In the genomic region with DNA sequence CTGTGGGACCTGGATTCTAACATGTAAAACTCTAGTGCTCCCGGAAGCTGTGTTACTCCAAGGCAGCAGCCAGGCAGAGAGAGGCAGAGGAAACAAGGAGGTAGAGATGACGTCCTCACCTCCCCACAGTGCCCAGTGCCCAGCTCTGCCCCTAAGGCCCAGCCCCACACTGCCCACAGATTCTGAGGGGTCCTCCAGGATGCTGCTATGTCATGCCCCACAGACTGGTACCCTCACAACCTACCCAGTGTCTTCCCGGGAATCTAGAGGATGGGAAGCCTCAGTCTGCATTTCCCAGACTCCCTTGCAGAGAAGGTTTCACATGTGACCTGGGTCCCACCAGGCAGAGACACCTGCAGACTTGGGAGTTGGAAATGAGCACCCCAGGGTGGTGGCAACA, we compare ENCODE assay signal across 34 cellular contexts.
A peak's percentile ranks its signal among the peaks of the same experiment; 100 is the strongest.
DNase-seq lines count a peak whose midpoint lies in the region; ATAC-seq and TF ChIP-seq lines count a peak whose summit lies in the region.
"Had no signal": no experiment of that assay in that cellular context is flagged by ENCODE, and none has a peak within 500 bp of the region (broad histone marks: within the 10 kb centered on the region; RNA-seq: fewer than 3 reads in every experiment).

No MANE protein-coding gene starts in this region.

- no peak overlapping the region for H3K18ac ChIP-seq in IMR-90 (ENCODE audit: low read depth, low read length)

- no peak overlapping the region for H3K56ac ChIP-seq in IMR-90 (ENCODE audit: extremely low read depth, insufficient read depth, low read length)

- no peak for TF ChIP-seq CTCF in natural killer cell (IDR thresholded peaks at IDR 0.05)
- TF ChIP-seq CTCF in IMR-90 (conservative IDR thresholded peaks at IDR 0.05; ENCODE audit: low read depth, low read length): no peak
- TF ChIP-seq CTCF in colonic mucosa (IDR thresholded peaks at IDR 0.05): no peak
- no peak for TF ChIP-seq CTCF in mesothelial cell of epicardium (IDR thresholded peaks at IDR 0.05; ENCODE audit: unreplicated experiment)

- no peak overlapping the region for H3K4me3 Mint-ChIP-seq in activated CD4-positive, alpha-beta T cell treated with anti-CD3 and anti-CD28 coated beads, Interleukin-2, amount 10 ng/mL, durations not matched to agents 24 days and 14 days
- no peak overlapping the region for H3K4me3 Mint-ChIP-seq in natural killer cell treated with Interleukin-12 subunit alpha and Interleukin-12 subunit beta and Interleukin-15 and Interleukin-18, amount 100 ng/mL, for 72 hours
- no peak overlapping the region for H3K4me3 Mint-ChIP-seq in natural killer cell
- H3K4me3 Mint-ChIP-seq in mesothelial cell of epicardium: no peak overlapping the region
- H3K4me3 Mint-ChIP-seq: B cell; CD14-positive monocyte; CD4-positive, alpha-beta memory T cell; CD4-positive, alpha-beta T cell; CD4-positive, CD25-positive, alpha-beta regulatory T cell; CD8-positive, alpha-beta memory T cell; CD8-positive, alpha-beta T cell had no signal

- no peak overlapping the region for H2BK5ac ChIP-seq in IMR-90 (ENCODE audit: low read depth, low read length, poor library complexity, severe bottlenecking)

- H3K4me1 ChIP-seq in IMR-90 (ENCODE audit: control insufficient read depth, insufficient read depth, low read length) (no peaks in the 10 kb centered on the region), colonic mucosa (no peaks in the 10 kb centered on the region)
- H3K4me1 ChIP-seq: BE2C, Caco-2 had no signal

- H3K9ac ChIP-seq in IMR-90 (ENCODE audit: low read depth, low read length) (no peak overlapping the region), colonic mucosa (ENCODE audit: low read depth in 2 of 2, low read length in 2 of 2) (no peak overlapping the region)
- H3K9ac ChIP-seq: BLaER1; BLaER1 treated with 17β-estradiol and CSF1 and Interleukin-3, amounts not matched to agents 10 nM and 100 nM had no signal

- H3K36me3 ChIP-seq in IMR-90 (ENCODE audit: control insufficient read depth, insufficient read depth, low read length) (no peaks in the 10 kb centered on the region), colonic mucosa (no peaks in the 10 kb centered on the region)
- H3K36me3 ChIP-seq: BE2C; BLaER1; BLaER1 treated with 17β-estradiol and CSF1 and Interleukin-3, amounts not matched to agents 10 nM and 100 nM had no signal

- no peak for TF ChIP-seq POLR2A in IMR-90 (IDR thresholded peaks at IDR 0.05; ENCODE audit: low read depth, low read length)

- in situ Hi-C loops in IMR-90 (cut with MboI; ENCODE audit: low sequenced_read_pairs): no loop called here

- peak; percentile 31 to 53 for ATAC-seq in natural killer cell treated with Interleukin-12 subunit alpha and Interleukin-12 subunit beta and Interleukin-15 and Interleukin-18, amount 100 ng/mL, for 72 hours
- no peak for ATAC-seq in natural killer cell
- no peak for ATAC-seq in IMR-90 (ENCODE audit: low read depth)
- ATAC-seq: A549; CD8-positive, alpha-beta T cell had no signal

- H3K4ac ChIP-seq in IMR-90 (ENCODE audit: low read depth, low read length): no peak overlapping the region

- no peak overlapping the region for H2AK9ac ChIP-seq in IMR-90 (replicated peaks; ENCODE audit: low read depth, low read length, poor library complexity)

- H3K9me3 ChIP-seq in IMR-90 (ENCODE audit: control insufficient read depth, insufficient read depth, low read length): no peaks in the 10 kb centered on the region; the same call in 1 of the 2 replicates
- no peaks in the 10 kb centered on the region for H3K9me3 ChIP-seq in colonic mucosa
- H3K9me3 ChIP-seq: BE2C, BLaER1, Caco-2 had no signal

- no peak overlapping the region for H2BK20ac ChIP-seq in IMR-90 (ENCODE audit: low read depth, low read length)

- BruUV-seq in IMR-90 (replicated peaks; lab: Mats Ljungman, UMichigan): no TSS peak

- H3K4me3 ChIP-seq in IMR-90 (ENCODE audit: insufficient read depth, low read depth, low read length) (no peak overlapping the region), colonic mucosa (no peak overlapping the region)
- H3K4me3 ChIP-seq: A549; BLaER1; BLaER1 treated with 17β-estradiol and CSF1 and Interleukin-3, amounts not matched to agents 10 nM and 100 nM had no signal

- no peak for TF ChIP-seq RAD21 in IMR-90 (IDR thresholded peaks at IDR 0.05; ENCODE audit: low read length)

- H2AK5ac ChIP-seq in IMR-90 (ENCODE audit: low read depth, low read length): no peak overlapping the region

- no peak overlapping the region for H3K23ac ChIP-seq in IMR-90 (ENCODE audit: low read depth, low read length)

- H3K14ac ChIP-seq in IMR-90 (replicated peaks; ENCODE audit: low read depth, low read length): no peak overlapping the region

- H3K9me1 ChIP-seq in IMR-90 (ENCODE audit: insufficient read depth, low read length): no peaks in the 10 kb centered on the region

- intact Hi-C loops in activated CD4-positive, alpha-beta T cell treated with anti-CD3 and anti-CD28 coated beads, Interleukin-2, amount 10 ng/mL, durations not matched to agents 24 days and 14 days (cut with micrococcal nuclease): no loop called here
- intact Hi-C loops in natural killer cell (cut with micrococcal nuclease): no loop called here
- intact Hi-C loops in IMR-90 (cut with micrococcal nuclease): no loop called here
- intact Hi-C loops in colonic mucosa (cut with DNase I): no loop called here

- no CpG with 5 or more reads among the region's 3 CpGs for WGBS in IMR-90 (ENCODE audit: extremely low coverage in 2 of 2, insufficient read length in 1 of 2), 2 experiments

- H3K27me3 Mint-ChIP-seq in activated CD4-positive, alpha-beta T cell treated with anti-CD3 and anti-CD28 coated beads, Interleukin-2, amount 10 ng/mL, durations not matched to agents 24 days and 14 days: no peaks in the 10 kb centered on the region
- H3K27me3 Mint-ChIP-seq in natural killer cell treated with Interleukin-12 subunit alpha and Interleukin-12 subunit beta and Interleukin-15 and Interleukin-18, amount 100 ng/mL, for 72 hours: peaks cover 15 to 29% of the 10 kb centered on the region in 2 donors
- peaks cover 5 to 37% of the 10 kb centered on the region in 2 donors for H3K27me3 Mint-ChIP-seq in natural killer cell (ENCODE audit: low read depth in 2 of 2)
- H3K27me3 Mint-ChIP-seq in mesothelial cell of epicardium (ENCODE audit: low read depth): peaks cover 49% of the 10 kb centered on the region

- no peak overlapping the region for H3K4me2 ChIP-seq in IMR-90 (ENCODE audit: low read depth, low read length)
- H3K4me2 ChIP-seq: A549; BLaER1; BLaER1 treated with 17β-estradiol and CSF1 and Interleukin-3, amounts not matched to agents 10 nM and 100 nM had no signal

- H3K27me3 ChIP-seq in IMR-90 (ENCODE audit: control insufficient read depth, insufficient read depth, low read length): peaks cover 13% of the 10 kb centered on the region
- no peaks in the 10 kb centered on the region for H3K27me3 ChIP-seq in colonic mucosa
- H3K27me3 ChIP-seq: BE2C; BLaER1; BLaER1 treated with 17β-estradiol and CSF1 and Interleukin-3, amounts not matched to agents 10 nM and 100 nM had no signal

- no peak overlapping the region for H4K8ac ChIP-seq in IMR-90 (ENCODE audit: low read depth in 2 of 2, low read length in 2 of 2)

- dilution Hi-C loops in IMR-90 (cut with HindIII; ENCODE audit: low sequenced_read_pairs, unreplicated experiment): no loop called here

- H3K36me3 Mint-ChIP-seq in activated CD4-positive, alpha-beta T cell treated with anti-CD3 and anti-CD28 coated beads, Interleukin-2, amount 10 ng/mL, durations not matched to agents 24 days and 14 days (ENCODE audit: low read depth): no peaks in the 10 kb centered on the region
- H3K36me3 Mint-ChIP-seq in natural killer cell treated with Interleukin-12 subunit alpha and Interleukin-12 subunit beta and Interleukin-15 and Interleukin-18, amount 100 ng/mL, for 72 hours: no peaks in the 10 kb centered on the region
- H3K36me3 Mint-ChIP-seq in natural killer cell (no peaks in the 10 kb centered on the region), mesothelial cell of epicardium (no peaks in the 10 kb centered on the region)
- H3K36me3 Mint-ChIP-seq: CD14-positive monocyte; CD4-positive, alpha-beta memory T cell; CD4-positive, CD25-positive, alpha-beta regulatory T cell; CD8-positive, alpha-beta memory T cell; CD8-positive, alpha-beta T cell had no signal

- POLR2A ChIA-PET in IMR-90 (lab: Charles Lee; ENCODE audit: unreplicated experiment): no interaction called here

- H4K20me1 ChIP-seq in IMR-90 (ENCODE audit: insufficient read depth, low read length): no peaks in the 10 kb centered on the region
- H4K20me1 ChIP-seq: BLaER1; BLaER1 treated with 17β-estradiol and CSF1 and Interleukin-3, amounts not matched to agents 10 nM and 100 nM had no signal

- no peak overlapping the region for H4K5ac ChIP-seq in IMR-90 (ENCODE audit: low read depth, low read length)

- H3K9me3 Mint-ChIP-seq in activated CD4-positive, alpha-beta T cell treated with anti-CD3 and anti-CD28 coated beads, Interleukin-2, amount 10 ng/mL, durations not matched to agents 24 days and 14 days: no peaks in the 10 kb centered on the region
- no peaks in the 10 kb centered on the region for H3K9me3 Mint-ChIP-seq in natural killer cell treated with Interleukin-12 subunit alpha and Interleukin-12 subunit beta and Interleukin-15 and Interleukin-18, amount 100 ng/mL, for 72 hours
- H3K9me3 Mint-ChIP-seq in natural killer cell: no peaks in the 10 kb centered on the region
- peaks cover 7% of the 10 kb centered on the region for H3K9me3 Mint-ChIP-seq in mesothelial cell of epicardium
- H3K9me3 Mint-ChIP-seq: CD4-positive, alpha-beta memory T cell; CD4-positive, alpha-beta T cell; CD4-positive, CD25-positive, alpha-beta regulatory T cell; CD8-positive, alpha-beta memory T cell; CD8-positive, alpha-beta T cell had no signal

- peak; percentile 22 for DNase-seq in activated CD4-positive, alpha-beta T cell treated with anti-CD3 and anti-CD28 coated beads, Interleukin-2, amount 10 ng/mL, durations not matched to agents 24 days and 14 days
- DNase-seq in activated CD4-positive, alpha-beta T cell treated with anti-CD3 and anti-CD28 coated beads, Interleukin-2, amount 50 U/mL, for 4 hours: no peak
- DNase-seq in natural killer cell treated with Interleukin-12 subunit alpha and Interleukin-12 subunit beta and Interleukin-15 and Interleukin-18, amount 100 ng/mL, for 72 hours (ENCODE audit: low spot score): no peak
- DNase-seq in natural killer cell (no peak), IMR-90 (no peak), colonic mucosa (peak; percentile 10), mesothelial cell of epicardium (ENCODE audit: low spot score in 2 of 2, unreplicated experiment in 2 of 2) (no peak), A172 (ENCODE audit: low spot score) (no peak)
- DNase-seq: 8988T; ACHN; BE2C; C1 segment of cervical spinal cord; Caco-2; Calu3; CD4-positive, alpha-beta memory T cell; CD4-positive, alpha-beta T cell; CD4-positive, CD25-positive, alpha-beta regulatory T cell; CD8-positive, alpha-beta memory T cell; CD8-positive, alpha-beta T cell; COR-L47; DMS 273 treated with DMSO at 0.1 percent for 48 hours; DMS153; DMS53; DMS79; DMS79 treated with DMSO at 0.1 percent for 48 hours; DND-41; EL had no signal

- H2BK15ac ChIP-seq in IMR-90 (ENCODE audit: low read depth, low read length): no peak overlapping the region

- H2BK120ac ChIP-seq in IMR-90 (ENCODE audit: low read depth, low read length): no peak overlapping the region

- no peaks in the 10 kb centered on the region for H3K4me1 Mint-ChIP-seq in activated CD4-positive, alpha-beta T cell treated with anti-CD3 and anti-CD28 coated beads, Interleukin-2, amount 10 ng/mL, durations not matched to agents 24 days and 14 days
- no peaks in the 10 kb centered on the region for H3K4me1 Mint-ChIP-seq in natural killer cell treated with Interleukin-12 subunit alpha and Interleukin-12 subunit beta and Interleukin-15 and Interleukin-18, amount 100 ng/mL, for 72 hours (ENCODE audit: low read depth in 2 of 2)
- no peaks in the 10 kb centered on the region for H3K4me1 Mint-ChIP-seq in natural killer cell
- no peaks in the 10 kb centered on the region for H3K4me1 Mint-ChIP-seq in mesothelial cell of epicardium
- H3K4me1 Mint-ChIP-seq: B cell; CD14-positive monocyte; CD4-positive, alpha-beta memory T cell; CD4-positive, CD25-positive, alpha-beta regulatory T cell; CD8-positive, alpha-beta memory T cell had no signal

- H3K27ac Mint-ChIP-seq in activated CD4-positive, alpha-beta T cell treated with anti-CD3 and anti-CD28 coated beads, Interleukin-2, amount 10 ng/mL, durations not matched to agents 24 days and 14 days: no peak overlapping the region
- H3K27ac Mint-ChIP-seq in natural killer cell treated with Interleukin-12 subunit alpha and Interleukin-12 subunit beta and Interleukin-15 and Interleukin-18, amount 100 ng/mL, for 72 hours: no peak overlapping the region
- H3K27ac Mint-ChIP-seq in natural killer cell: no peak overlapping the region
- no peak overlapping the region for H3K27ac Mint-ChIP-seq in mesothelial cell of epicardium
- H3K27ac Mint-ChIP-seq: B cell; CD14-positive monocyte; CD4-positive, alpha-beta memory T cell; CD4-positive, alpha-beta T cell; CD8-positive, alpha-beta memory T cell; CD8-positive, alpha-beta T cell had no signal

- CTCF ChIA-PET in IMR-90 (lab: Yijun Ruan, JAX): no interaction called here

- H3K79me1 ChIP-seq in IMR-90 (ENCODE audit: low read depth in 1 of 2, low read length in 2 of 2): no peaks in the 10 kb centered on the region

- no peak overlapping the region for H4K91ac ChIP-seq in IMR-90 (ENCODE audit: insufficient read depth, low read depth, low read length)

- no peak overlapping the region for H3K27ac ChIP-seq in IMR-90 (ENCODE audit: insufficient read depth, low read length)
- no peak overlapping the region for H3K27ac ChIP-seq in colonic mucosa
- H3K27ac ChIP-seq: 22Rv1; A549; BLaER1; BLaER1 treated with 17β-estradiol and CSF1 and Interleukin-3, amounts not matched to agents 10 nM and 100 nM; C4-2B had no signal

- H2AFZ ChIP-seq in IMR-90 (replicated peaks; ENCODE audit: low read length, poor library complexity): peak overlapping the region; percentile 33

Comparison
In these comparisons a context has a peak if more than half of its experiments do, and no peak if none do; other contexts are left out.
1. DNase-seq: peak in activated CD4-positive, alpha-beta T cell treated with anti-CD3 and anti-CD28 coated beads, Interleukin-2, amount 10 ng/mL, durations not matched to agents 24 days and 14 days (single experiment) and colonic mucosa (single experiment); none in activated CD4-positive, alpha-beta T cell treated with anti-CD3 and anti-CD28 coated beads, Interleukin-2, amount 50 U/mL, for 4 hours (0 of 2), natural killer cell treated with Interleukin-12 subunit alpha and Interleukin-12 subunit beta and Interleukin-15 and Interleukin-18, amount 100 ng/mL, for 72 hours (single experiment), natural killer cell (single experiment), IMR-90 (single experiment), mesothelial cell of epicardium (0 of 2) and A172 (single experiment).
2. ATAC-seq: peak in natural killer cell treated with Interleukin-12 subunit alpha and Interleukin-12 subunit beta and Interleukin-15 and Interleukin-18, amount 100 ng/mL, for 72 hours (2 of 2); none in natural killer cell (0 of 3) and IMR-90 (single experiment).